Comparison of ENCODE assay signal across 32 cellular contexts in genomic region chr3:62843508-62843907, GRCh38. TPM values are rescaled to one million over a fixed set of nuclear protein-coding genes. Genes with fewer than 3 reads are reported as not detected.
"Had no signal": no experiment of that assay in that cellular context is flagged by ENCODE, and none has a peak within 500 bp of the region (broad histone marks: within the 10 kb centered on the region; RNA-seq: fewer than 3 reads in every experiment).

No MANE protein-coding gene starts in this region.

- H3K4me1 ChIP-seq: colonic mucosa, esophagus muscularis mucosa, foreskin keratinocyte, gastroesophageal sphincter, heart right ventricle, left lung, prostate gland, right atrium auricular region, stomach, tibial artery had no signal

- H3K4me3 Mint-ChIP-seq: dendritic cell treated with granulocyte-macrophage colony-stimulating factor and Interleukin-4, amounts not matched to agents 40 ng/mL and 50 ng/mL, for 4 days; naive thymus-derived CD4-positive, alpha-beta T cell; nephron; type B pancreatic cell had no signal

- H3K36me3 ChIP-seq: colonic mucosa, esophagus muscularis mucosa, gastroesophageal sphincter, heart right ventricle, left lung, prostate gland, right atrium auricular region, stomach, tibial artery had no signal

- H3K27me3 ChIP-seq: colonic mucosa, esophagus muscularis mucosa, foreskin keratinocyte, gastroesophageal sphincter, heart right ventricle, left lung, right atrium auricular region, stomach, tibial artery had no signal

- H3K27me3 Mint-ChIP-seq: dendritic cell treated with granulocyte-macrophage colony-stimulating factor and Interleukin-4, amounts not matched to agents 40 ng/mL and 50 ng/mL, for 4 days had no signal

- H3K9me3 ChIP-seq: colonic mucosa, esophagus muscularis mucosa, gastroesophageal sphincter, heart right ventricle, prostate gland, right atrium auricular region, stomach, tibial artery had no signal

- ATAC-seq: foreskin keratinocyte; gastroesophageal sphincter; heart right ventricle; left cardiac atrium; left lung; naive thymus-derived CD4-positive, alpha-beta T cell; sciatic nerve had no signal

- H3K27ac Mint-ChIP-seq: dendritic cell treated with granulocyte-macrophage colony-stimulating factor and Interleukin-4, amounts not matched to agents 40 ng/mL and 50 ng/mL, for 4 days; naive thymus-derived CD4-positive, alpha-beta T cell; nephron; type B pancreatic cell had no signal

- H3K9me3 Mint-ChIP-seq: type B pancreatic cell had no signal

- H3K4me1 Mint-ChIP-seq: naive thymus-derived CD4-positive, alpha-beta T cell; nephron had no signal

- H3K4me3 ChIP-seq: colonic mucosa, esophagus muscularis mucosa, gastroesophageal sphincter, heart right ventricle, left lung, prostate gland, right atrium auricular region, smooth muscle cell, stomach, tibial artery had no signal

- H3K27ac ChIP-seq: colonic mucosa, esophagus muscularis mucosa, foreskin keratinocyte, gastroesophageal sphincter, heart right ventricle, left lung, prostate gland, right atrium auricular region, stomach, tibial artery had no signal

- H3K36me3 Mint-ChIP-seq: naive thymus-derived CD4-positive, alpha-beta T cell; type B pancreatic cell had no signal

- DNase-seq: colonic mucosa; effector memory CD4-positive, alpha-beta T cell; foreskin keratinocyte; glutamatergic neuron; heart right ventricle; hippocampal formation; left cardiac atrium; left lung; mammary epithelial cell; mesendoderm; midbrain; naive thymus-derived CD4-positive, alpha-beta T cell; nucleus accumbens; stimulated activated CD4-positive, alpha-beta T cell treated with anti-CD3 and anti-CD28 coated beads, Interleukin-12 subunit alpha, Interleukin-12 subunit beta, amount 100 ng/mL, for 4 hours; stimulated activated CD4-positive, alpha-beta T cell treated with anti-CD3 and anti-CD28 coated beads, Interleukin-1b, Interleukin-23, amount 100 ng/mL, for 48 hours; stimulated activated CD4-positive, alpha-beta T cell treated with anti-CD3 and anti-CD28 coated beads, Interleukin-4, amount 100 ng/mL, for 1 hour; stimulated activated CD8-positive, alpha-beta memory T cell treated with anti-CD3 and anti-CD28 coated beads, Interleukin-4, amount 100 ng/mL, for 48 hours; stimulated activated naive CD4-positive, alpha-beta T cell; stomach; tibial artery had no signal

- H3K4me2 ChIP-seq: smooth muscle cell had no signal

RNA-seq across cellular contexts. Expression of gene CADPS, which starts 31.7 kb away (rescaled TPM):
- total RNA-seq: endothelial cell of umbilical vein; epithelial cell of proximal tubule; mammary epithelial cell; naive thymus-derived CD4-positive, alpha-beta T cell; osteocyte had no signal
